9 cellular contexts compared by ENCODE assay signal in genomic region chr6:47047479-47048411, GRCh38. TPM values are rescaled to one million over a fixed set of nuclear protein-coding genes. Genes with fewer than 3 reads are reported as not detected.
DNase-seq lines count a peak whose midpoint lies in the region; ATAC-seq, FAIRE-seq and TF ChIP-seq lines count a peak whose summit lies in the region.
"Had no signal": no experiment of that assay in that cellular context is flagged by ENCODE, and none has a peak within 500 bp of the region (broad histone marks: within the 10 kb centered on the region; RNA-seq: fewer than 3 reads in every experiment).

No MANE protein-coding gene starts in this region.

- H3K4me1 Mint-ChIP-seq in T-helper 17 cell = peaks cover 4% of the 10 kb centered on the region

- no peaks in the 10 kb centered on the region for H3K27me3 ChIP-seq in esophagus muscularis mucosa

- H3K36me3 Mint-ChIP-seq in T-helper 17 cell (ENCODE audit: low read depth) = no peaks in the 10 kb centered on the region
- H3K36me3 Mint-ChIP-seq: IgD-negative memory B cell had no signal

- peaks cover 4 to 10% (median 7%) of the 10 kb centered on the region in 4 donors for H3K4me1 ChIP-seq in esophagus muscularis mucosa

- intact Hi-C loops in esophagus muscularis mucosa (cut with DNase I) = loop anchor here (2.0 kb wide), 1 partner anchor 199 kb away; no protein-coding TSS in a partner anchor

- no peak for TF ChIP-seq POLR2A in GM12891 (IDR thresholded peaks at IDR 0.05; ENCODE audit: low read depth, low read length)
- no peak for TF ChIP-seq POLR2A in esophagus muscularis mucosa (IDR thresholded peaks at IDR 0.05; ENCODE audit: low read depth)

- H3K36me3 ChIP-seq in esophagus muscularis mucosa = no peaks in the 10 kb centered on the region

- H3K27me3 Mint-ChIP-seq in T-helper 17 cell = peaks cover 21% of the 10 kb centered on the region

- no peak overlapping the region for H3K4me3 ChIP-seq in esophagus muscularis mucosa

- WGBS in esophagus muscularis mucosa = 12% methylated on average over 9 of the region's 9 CpGs

- no peak overlapping the region for H3K27ac Mint-ChIP-seq in T-helper 17 cell
- H3K27ac Mint-ChIP-seq: IgD-negative memory B cell had no signal

- no peak overlapping the region for H3K4me3 Mint-ChIP-seq in T-helper 17 cell
- H3K4me3 Mint-ChIP-seq: IgD-negative memory B cell had no signal

- no peak overlapping the region for H3K27ac ChIP-seq in esophagus muscularis mucosa (replicated peaks in 1 of 4)

- H3K9me3 ChIP-seq in esophagus muscularis mucosa (no peaks in the 10 kb centered on the region), T-helper 17 cell (ENCODE audit: control insufficient read depth, low read length, poor library complexity, severe bottlenecking) (no peaks in the 10 kb centered on the region)

- DNase-seq in AG20443 (ENCODE audit: low spot score) (peak; percentile 67), GM12891 (ENCODE audit: insufficient read length, low spot score) (peak; percentile 1), NCI-H1694 treated with DMSO at 0.1 percent for 48 hours (lab: John Stamatoyannopoulos, UW) (peak; percentile 67), SW 1271 (lab: John Stamatoyannopoulos, UW) (peak; percentile 50 to 89), esophagus muscularis mucosa (ENCODE audit: extremely low spot score) (no peak), myocyte (ENCODE audit: low read depth) (peak; percentile 81), T-helper 17 cell (no peak)

- no peak for TF ChIP-seq EP300 in esophagus muscularis mucosa (IDR thresholded peaks at IDR 0.05)

- peak; percentile 66 to 76 (median 66) for TF ChIP-seq CTCF in esophagus muscularis mucosa (IDR thresholded peaks at IDR 0.05)

- ATAC-seq in HG02870 (IDR thresholded peaks at IDR 0.05; ENCODE audit: unreplicated experiment) = peak; percentile 87
- no peak for ATAC-seq in T-helper 17 cell

- FAIRE-seq in GM12891 (lab: Jason Lieb, UNC) = peak; percentile 94

TF ChIP-seq in GM12891, 5 proteins besides CTCF, POLR2A, EP300 and RAD21:
- TF ChIP-seq TAF1 (IDR thresholded peaks at IDR 0.05; ENCODE audit: low read depth, low read length) (no peak), SPI1 (IDR thresholded peaks at IDR 0.05; ENCODE audit: low read depth, low read length) (no peak), PAX5 (IDR thresholded peaks at IDR 0.05; ENCODE audit: insufficient read depth, low read length, severe bottlenecking) (no peak), POU2F2 (IDR thresholded peaks at IDR 0.05; ENCODE audit: low read depth, low read length) (no peak), POLR2AphosphoS5 (IDR thresholded peaks at IDR 0.05; ENCODE audit: low read depth, low read length) (no peak)

RNA-seq across cellular contexts. Expression of gene ADGRF1, which starts 5.6 kb away (rescaled TPM):
- polyA plus RNA-seq in GM12891 (2012; ENCODE audit: low read depth, missing spikeins) = not detected
- total RNA-seq in esophagus muscularis mucosa (under 1 TPM in 1 of 4 donors, not detected in 3; 0.83 TPM), myocyte (0.05 TPM in 1 of 2 replicates, not detected in the other), T-helper 17 cell (not detected)
- not detected for polyA plus RNA-seq in myocyte (2012)
- polyA plus RNA-seq: IgD-negative memory B cell had no signal

Comparison
In these comparisons a context has a peak if more than half of its experiments do, and no peak if none do; other contexts are left out.
1. DNase-seq: peak in AG20443 (single experiment), GM12891 (single experiment), NCI-H1694 treated with DMSO at 0.1 percent for 48 hours (single experiment), SW 1271 (2 of 2) and myocyte (single experiment); none in esophagus muscularis mucosa (single experiment) and T-helper 17 cell (0 of 3).